17 cellular contexts compared by ENCODE assay signal in genomic region chr7:54615-55014, GRCh38.
"Had no signal": no experiment of that assay in that cellular context is flagged by ENCODE, and none has a peak within 500 bp of the region (broad histone marks: within the 10 kb centered on the region; RNA-seq: fewer than 3 reads in every experiment).

No MANE protein-coding gene starts in this region.

- H3K9me3 ChIP-seq: vagina had no signal

- ATAC-seq: esophagus mucosa, heart left ventricle, psoas muscle, sciatic nerve had no signal

- H3K4me3 Mint-ChIP-seq: mesothelial cell of epicardium, natural killer cell, neural crest cell had no signal

- H3K36me3 Mint-ChIP-seq: mesothelial cell of epicardium, natural killer cell had no signal

- H3K79me2 ChIP-seq: parathyroid adenoma had no signal

- H3K4me1 Mint-ChIP-seq: mesothelial cell of epicardium, natural killer cell, neural crest cell had no signal

- H2AFZ ChIP-seq: parathyroid adenoma had no signal

- DNase-seq: caudate nucleus; effector CD4-positive, alpha-beta T cell; hypothalamus; natural killer cell; nucleus accumbens; psoas muscle; retina; stimulated activated naive CD4-positive, alpha-beta T cell; trophoblast cell had no signal

- H3K36me3 ChIP-seq: heart left ventricle, vagina had no signal

- H3K27ac Mint-ChIP-seq: mesothelial cell of epicardium, natural killer cell had no signal

- H3K27ac ChIP-seq: coronary artery, heart left ventricle, parathyroid adenoma, psoas muscle, vagina had no signal

- H3K9ac ChIP-seq: parathyroid adenoma had no signal

- H3K9me3 Mint-ChIP-seq: mesothelial cell of epicardium, natural killer cell had no signal

- H3K27me3 ChIP-seq: vagina had no signal

- H3K4me1 ChIP-seq: parathyroid adenoma, psoas muscle, vagina had no signal

- H3K4me3 ChIP-seq: coronary artery, heart left ventricle, psoas muscle, vagina had no signal
